In the genomic region with DNA sequence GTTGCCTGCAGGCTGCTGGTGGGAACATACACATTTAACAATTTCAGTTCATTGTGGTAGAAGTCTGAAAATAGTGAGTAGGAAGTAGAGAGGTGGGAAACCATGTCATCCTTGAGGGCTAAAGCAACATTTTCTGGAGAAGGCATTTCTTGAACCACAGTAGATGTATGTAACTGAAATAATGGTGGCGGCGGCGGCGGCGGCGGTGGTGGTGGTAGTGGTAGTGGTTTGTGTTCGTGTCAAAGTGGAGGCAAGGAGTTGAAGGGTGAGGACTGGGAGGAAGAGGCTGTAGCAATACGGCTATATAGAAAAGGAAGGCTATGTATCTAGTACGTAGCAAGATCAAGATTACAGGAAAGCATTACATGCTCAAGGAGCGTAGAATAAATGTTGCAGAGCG, we compare ENCODE assay signal across 6 cellular contexts.
"Had no signal": no experiment of that assay in that cellular context is flagged by ENCODE, and none has a peak within 500 bp of the region (broad histone marks: within the 10 kb centered on the region; RNA-seq: fewer than 3 reads in every experiment).

No MANE protein-coding gene starts in this region.

- H3K4me3 ChIP-seq: K562 had no signal

- H3K36me3 Mint-ChIP-seq: IgD-negative memory B cell had no signal

- ATAC-seq: HepG2, K562 had no signal

- H3K27me3 Mint-ChIP-seq: IgD-negative memory B cell had no signal

- H3K4me1 Mint-ChIP-seq: IgD-negative memory B cell had no signal

- DNase-seq: IMR-90, KBM-7 had no signal

- H3K4me3 Mint-ChIP-seq: IgD-negative memory B cell had no signal

- H3K27ac Mint-ChIP-seq: IgD-negative memory B cell had no signal

- H3K27ac ChIP-seq: HL-60 had no signal
